ENCODE assay signal across 1 cellular context in the genomic region with DNA sequence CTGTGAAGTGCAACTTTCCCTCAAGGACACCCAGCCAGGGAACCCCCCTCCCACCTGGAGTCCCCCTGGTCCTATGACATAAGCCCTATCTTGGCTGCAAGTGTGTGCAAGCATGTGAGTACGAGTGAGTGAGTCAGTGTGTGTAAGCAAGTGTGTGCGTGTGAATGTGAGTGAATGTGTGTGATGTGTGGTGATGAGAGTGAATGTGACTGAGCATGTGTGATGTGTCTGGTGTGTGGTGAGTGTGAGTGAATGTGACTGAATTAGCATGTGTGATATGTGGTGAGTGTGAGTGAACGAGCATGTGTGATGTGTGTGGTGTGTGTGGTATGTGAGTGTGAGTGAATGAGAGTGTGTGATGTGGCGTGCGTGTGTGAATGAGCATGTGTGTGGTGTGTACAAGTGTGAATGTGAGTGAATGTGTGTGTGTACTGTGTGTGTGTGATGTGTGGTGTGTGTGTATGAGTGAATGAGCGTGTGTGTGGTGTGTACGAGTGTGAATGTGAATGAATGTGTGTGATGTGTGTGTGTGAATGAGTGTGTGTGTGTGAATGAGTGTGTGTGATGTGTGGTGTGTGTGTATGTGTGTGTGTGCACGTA.
A peak's percentile ranks its signal among the peaks of the same experiment; 100 is the strongest.
TF ChIP-seq lines count a peak whose summit lies in the region.

No MANE protein-coding gene starts in this region.

TF ChIP-seq in HEK293, 187 proteins besides CTCF, POLR2A, EP300 and RAD21 (continued from another document and continues in another):
- TF ChIP-seq, protein P1, sequence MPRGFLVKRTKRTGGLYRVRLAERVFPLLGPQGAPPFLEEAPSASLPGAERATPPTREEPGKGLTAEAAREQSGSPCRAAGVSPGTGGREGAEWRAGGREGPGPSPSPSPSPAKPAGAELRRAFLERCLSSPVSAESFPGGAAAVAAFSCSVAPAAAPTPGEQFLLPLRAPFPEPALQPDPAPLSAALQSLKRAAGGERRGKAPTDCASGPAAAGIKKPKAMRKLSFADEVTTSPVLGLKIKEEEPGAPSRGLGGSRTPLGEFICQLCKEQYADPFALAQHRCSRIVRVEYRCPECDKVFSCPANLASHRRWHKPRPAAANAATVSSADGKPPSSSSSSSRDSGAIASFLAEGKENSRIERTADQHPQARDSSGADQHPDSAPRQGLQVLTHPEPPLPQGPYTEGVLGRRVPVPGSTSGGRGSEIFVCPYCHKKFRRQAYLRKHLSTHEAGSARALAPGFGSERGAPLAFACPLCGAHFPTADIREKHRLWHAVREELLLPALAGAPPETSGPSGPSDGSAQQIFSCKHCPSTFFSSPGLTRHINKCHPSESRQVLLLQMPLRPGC (tag by site-specific recombination; IDR thresholded peaks at IDR 0.05) = peak; percentile 84; the same call in 1 of the 2 replicates
- TF ChIP-seq ZNF561 (tag by site-specific recombination; IDR thresholded peaks at IDR 0.05; ENCODE audit: borderline replicate concordance) (no peak), ZBTB48 (tag by site-specific recombination; IDR thresholded peaks at IDR 0.05) (peak; percentile 62; the same call in 1 of the 2 replicates), IKZF3 (tag by site-specific recombination; IDR thresholded peaks at IDR 0.05) (no peak), ZNF423 (tag by site-specific recombination; IDR thresholded peaks at IDR 0.05) (no peak), ZNF366 (tag by site-specific recombination; conservative IDR thresholded peaks at IDR 0.05) (no peak; the same call in 1 of the 2 replicates), ZNF426 (tag by site-specific recombination; IDR thresholded peaks at IDR 0.05) (no peak), GFI1B (tag by site-specific recombination; IDR thresholded peaks at IDR 0.05) (no peak), ZNF155 (tag by site-specific recombination; IDR thresholded peaks at IDR 0.05) (peak; percentile 86), ZNF658 (tag by site-specific recombination; IDR thresholded peaks at IDR 0.05) (no peak), FEZF1 (tag by site-specific recombination; IDR thresholded peaks at IDR 0.05) (no peak), ZNF654 (tag by site-specific recombination; IDR thresholded peaks at IDR 0.05; ENCODE audit: low read depth) (no peak), ZNF530 (tag by site-specific recombination; IDR thresholded peaks at IDR 0.05; ENCODE audit: low read depth) (no peak), ZNF248 (tag by site-specific recombination; IDR thresholded peaks at IDR 0.05) (peak; percentile 82), SETDB1 (IDR thresholded peaks at IDR 0.05; ENCODE audit: insufficient read length, low read length) (no peak), ZFP37 (tag by site-specific recombination; IDR thresholded peaks at IDR 0.05) (no peak), ZNF560 (tag by site-specific recombination; IDR thresholded peaks at IDR 0.05; ENCODE audit: borderline replicate concordance) (no peak), ZNF664 (tag by site-specific recombination; IDR thresholded peaks at IDR 0.05) (no peak), TCF7L2 (IDR thresholded peaks at IDR 0.05; ENCODE audit: borderline replicate concordance, low read depth, low read length) (no peak), YY1 (tag by site-specific recombination; IDR thresholded peaks at IDR 0.05) (no peak), ZNF211 (tag by site-specific recombination; IDR thresholded peaks at IDR 0.05; ENCODE audit: low read depth) (peak; percentile 33; the same call in 1 of the 2 replicates), SP7 (tag by site-specific recombination; IDR thresholded peaks at IDR 0.05) (peak; percentile 54), ZXDB (tag by site-specific recombination; IDR thresholded peaks at IDR 0.05) (no peak), ZNF394 (tag by site-specific recombination; IDR thresholded peaks at IDR 0.05; ENCODE audit: borderline replicate concordance) (no peak), ZSCAN30 (tag by site-specific recombination; IDR thresholded peaks at IDR 0.05) (no peak), ZNF596 (tag by site-specific recombination; IDR thresholded peaks at IDR 0.05) (no peak), OVOL3 (tag by site-specific recombination; IDR thresholded peaks at IDR 0.05) (no peak), ZNF416 (tag by site-specific recombination; IDR thresholded peaks at IDR 0.05) (peak; percentile 78), TRIM28 (IDR thresholded peaks at IDR 0.05; ENCODE audit: borderline replicate concordance, low read length) (no peak), ZNF239 (tag by site-specific recombination; IDR thresholded peaks at IDR 0.05) (peak; percentile 49; the same call in 1 of the 2 replicates), ZBTB8A (tag by site-specific recombination; IDR thresholded peaks at IDR 0.05) (no peak), ZBTB20 (tag by site-specific recombination; IDR thresholded peaks at IDR 0.05) (peak; percentile 35), ZNF157 (tag by site-specific recombination; IDR thresholded peaks at IDR 0.05) (peak; percentile 59), ZNF202 (tag by site-specific recombination; IDR thresholded peaks at IDR 0.05; ENCODE audit: borderline replicate concordance) (no peak), ZNF2 (tag by site-specific recombination; IDR thresholded peaks at IDR 0.05) (peak; percentile 82; the same call in 1 of the 2 replicates)
- TF ChIP-seq, protein P2, sequence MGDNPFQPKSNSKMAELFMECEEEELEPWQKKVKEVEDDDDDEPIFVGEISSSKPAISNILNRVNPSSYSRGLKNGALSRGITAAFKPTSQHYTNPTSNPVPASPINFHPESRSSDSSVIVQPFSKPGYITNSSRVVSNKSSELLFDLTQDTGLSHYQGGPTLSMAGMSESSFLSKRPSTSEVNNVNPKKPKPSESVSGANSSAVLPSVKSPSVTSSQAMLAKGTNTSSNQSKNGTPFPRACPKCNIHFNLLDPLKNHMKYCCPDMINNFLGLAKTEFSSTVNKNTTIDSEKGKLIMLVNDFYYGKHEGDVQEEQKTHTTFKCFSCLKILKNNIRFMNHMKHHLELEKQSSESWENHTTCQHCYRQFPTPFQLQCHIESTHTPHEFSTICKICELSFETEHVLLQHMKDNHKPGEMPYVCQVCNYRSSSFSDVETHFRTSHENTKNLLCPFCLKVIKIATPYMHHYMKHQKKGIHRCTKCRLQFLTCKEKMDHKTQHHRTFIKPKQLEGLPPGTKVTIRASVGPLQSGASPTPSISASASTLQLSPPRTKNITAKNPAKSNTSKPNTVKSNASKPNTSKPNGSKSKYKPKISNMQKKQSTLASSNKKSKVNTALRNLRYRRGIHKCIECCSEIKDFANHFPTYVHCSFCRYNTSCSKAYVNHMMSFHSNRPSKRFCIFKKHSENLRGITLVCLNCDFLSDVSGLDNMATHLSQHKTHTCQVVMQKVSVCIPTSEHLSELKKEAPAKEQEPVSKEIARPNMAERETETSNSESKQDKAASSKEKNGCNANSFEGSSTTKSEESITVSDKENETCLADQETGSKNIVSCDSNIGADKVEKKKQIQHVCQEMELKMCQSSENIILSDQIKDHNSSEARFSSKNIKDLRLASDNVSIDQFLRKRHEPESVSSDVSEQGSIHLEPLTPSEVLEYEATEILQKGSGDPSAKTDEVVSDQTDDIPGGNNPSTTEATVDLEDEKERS (tag by site-specific recombination; IDR thresholded peaks at IDR 0.05) = no peak
- TF ChIP-seq, protein P3, sequence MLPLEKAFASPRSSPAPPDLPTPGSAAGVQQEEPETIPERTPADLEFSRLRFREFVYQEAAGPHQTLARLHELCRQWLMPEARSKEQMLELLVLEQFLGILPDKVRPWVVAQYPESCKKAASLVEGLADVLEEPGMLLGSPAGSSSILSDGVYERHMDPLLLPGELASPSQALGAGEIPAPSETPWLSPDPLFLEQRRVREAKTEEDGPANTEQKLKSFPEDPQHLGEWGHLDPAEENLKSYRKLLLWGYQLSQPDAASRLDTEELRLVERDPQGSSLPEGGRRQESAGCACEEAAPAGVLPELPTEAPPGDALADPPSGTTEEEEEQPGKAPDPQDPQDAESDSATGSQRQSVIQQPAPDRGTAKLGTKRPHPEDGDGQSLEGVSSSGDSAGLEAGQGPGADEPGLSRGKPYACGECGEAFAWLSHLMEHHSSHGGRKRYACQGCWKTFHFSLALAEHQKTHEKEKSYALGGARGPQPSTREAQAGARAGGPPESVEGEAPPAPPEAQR (tag by site-specific recombination; IDR thresholded peaks at IDR 0.05) = 0 out of 2 replicates have a peak, but pooled peaks have one; percentile 13
- TF ChIP-seq, protein P4, sequence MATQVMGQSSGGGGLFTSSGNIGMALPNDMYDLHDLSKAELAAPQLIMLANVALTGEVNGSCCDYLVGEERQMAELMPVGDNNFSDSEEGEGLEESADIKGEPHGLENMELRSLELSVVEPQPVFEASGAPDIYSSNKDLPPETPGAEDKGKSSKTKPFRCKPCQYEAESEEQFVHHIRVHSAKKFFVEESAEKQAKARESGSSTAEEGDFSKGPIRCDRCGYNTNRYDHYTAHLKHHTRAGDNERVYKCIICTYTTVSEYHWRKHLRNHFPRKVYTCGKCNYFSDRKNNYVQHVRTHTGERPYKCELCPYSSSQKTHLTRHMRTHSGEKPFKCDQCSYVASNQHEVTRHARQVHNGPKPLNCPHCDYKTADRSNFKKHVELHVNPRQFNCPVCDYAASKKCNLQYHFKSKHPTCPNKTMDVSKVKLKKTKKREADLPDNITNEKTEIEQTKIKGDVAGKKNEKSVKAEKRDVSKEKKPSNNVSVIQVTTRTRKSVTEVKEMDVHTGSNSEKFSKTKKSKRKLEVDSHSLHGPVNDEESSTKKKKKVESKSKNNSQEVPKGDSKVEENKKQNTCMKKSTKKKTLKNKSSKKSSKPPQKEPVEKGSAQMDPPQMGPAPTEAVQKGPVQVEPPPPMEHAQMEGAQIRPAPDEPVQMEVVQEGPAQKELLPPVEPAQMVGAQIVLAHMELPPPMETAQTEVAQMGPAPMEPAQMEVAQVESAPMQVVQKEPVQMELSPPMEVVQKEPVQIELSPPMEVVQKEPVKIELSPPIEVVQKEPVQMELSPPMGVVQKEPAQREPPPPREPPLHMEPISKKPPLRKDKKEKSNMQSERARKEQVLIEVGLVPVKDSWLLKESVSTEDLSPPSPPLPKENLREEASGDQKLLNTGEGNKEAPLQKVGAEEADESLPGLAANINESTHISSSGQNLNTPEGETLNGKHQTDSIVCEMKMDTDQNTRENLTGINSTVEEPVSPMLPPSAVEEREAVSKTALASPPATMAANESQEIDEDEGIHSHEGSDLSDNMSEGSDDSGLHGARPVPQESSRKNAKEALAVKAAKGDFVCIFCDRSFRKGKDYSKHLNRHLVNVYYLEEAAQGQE (tag by site-specific recombination; IDR thresholded peaks at IDR 0.05) = no peak
- TF ChIP-seq, protein P5, sequence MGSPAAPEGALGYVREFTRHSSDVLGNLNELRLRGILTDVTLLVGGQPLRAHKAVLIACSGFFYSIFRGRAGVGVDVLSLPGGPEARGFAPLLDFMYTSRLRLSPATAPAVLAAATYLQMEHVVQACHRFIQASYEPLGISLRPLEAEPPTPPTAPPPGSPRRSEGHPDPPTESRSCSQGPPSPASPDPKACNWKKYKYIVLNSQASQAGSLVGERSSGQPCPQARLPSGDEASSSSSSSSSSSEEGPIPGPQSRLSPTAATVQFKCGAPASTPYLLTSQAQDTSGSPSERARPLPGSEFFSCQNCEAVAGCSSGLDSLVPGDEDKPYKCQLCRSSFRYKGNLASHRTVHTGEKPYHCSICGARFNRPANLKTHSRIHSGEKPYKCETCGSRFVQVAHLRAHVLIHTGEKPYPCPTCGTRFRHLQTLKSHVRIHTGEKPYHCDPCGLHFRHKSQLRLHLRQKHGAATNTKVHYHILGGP (tag by site-specific recombination; IDR thresholded peaks at IDR 0.05) = no peak; the same call in 1 of the 2 replicates
- TF ChIP-seq, protein P6, sequence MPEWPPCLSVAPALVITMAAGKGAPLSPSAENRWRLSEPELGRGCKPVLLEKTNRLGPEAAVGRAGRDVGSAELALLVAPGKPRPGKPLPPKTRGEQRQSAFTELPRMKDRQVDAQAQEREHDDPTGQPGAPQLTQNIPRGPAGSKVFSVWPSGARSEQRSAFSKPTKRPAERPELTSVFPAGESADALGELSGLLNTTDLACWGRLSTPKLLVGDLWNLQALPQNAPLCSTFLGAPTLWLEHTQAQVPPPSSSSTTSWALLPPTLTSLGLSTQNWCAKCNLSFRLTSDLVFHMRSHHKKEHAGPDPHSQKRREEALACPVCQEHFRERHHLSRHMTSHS (tag by site-specific recombination; IDR thresholded peaks at IDR 0.05) = peak; percentile 38; the same call in 1 of the 2 replicates
- TF ChIP-seq, protein P7, sequence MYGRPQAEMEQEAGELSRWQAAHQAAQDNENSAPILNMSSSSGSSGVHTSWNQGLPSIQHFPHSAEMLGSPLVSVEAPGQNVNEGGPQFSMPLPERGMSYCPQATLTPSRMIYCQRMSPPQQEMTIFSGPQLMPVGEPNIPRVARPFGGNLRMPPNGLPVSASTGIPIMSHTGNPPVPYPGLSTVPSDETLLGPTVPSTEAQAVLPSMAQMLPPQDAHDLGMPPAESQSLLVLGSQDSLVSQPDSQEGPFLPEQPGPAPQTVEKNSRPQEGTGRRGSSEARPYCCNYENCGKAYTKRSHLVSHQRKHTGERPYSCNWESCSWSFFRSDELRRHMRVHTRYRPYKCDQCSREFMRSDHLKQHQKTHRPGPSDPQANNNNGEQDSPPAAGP (tag by site-specific recombination; IDR thresholded peaks at IDR 0.05) = peak; percentile 44
- TF ChIP-seq, protein P8, sequence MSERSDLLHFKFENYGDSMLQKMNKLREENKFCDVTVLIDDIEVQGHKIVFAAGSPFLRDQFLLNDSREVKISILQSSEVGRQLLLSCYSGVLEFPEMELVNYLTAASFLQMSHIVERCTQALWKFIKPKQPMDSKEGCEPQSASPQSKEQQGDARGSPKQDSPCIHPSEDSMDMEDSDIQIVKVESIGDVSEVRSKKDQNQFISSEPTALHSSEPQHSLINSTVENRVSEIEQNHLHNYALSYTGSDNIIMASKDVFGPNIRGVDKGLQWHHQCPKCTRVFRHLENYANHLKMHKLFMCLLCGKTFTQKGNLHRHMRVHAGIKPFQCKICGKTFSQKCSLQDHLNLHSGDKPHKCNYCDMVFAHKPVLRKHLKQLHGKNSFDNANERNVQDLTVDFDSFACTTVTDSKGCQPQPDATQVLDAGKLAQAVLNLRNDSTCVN (tag by site-specific recombination; optimal IDR thresholded peaks at IDR 0.05) = no peak
- TF ChIP-seq, protein P9, sequence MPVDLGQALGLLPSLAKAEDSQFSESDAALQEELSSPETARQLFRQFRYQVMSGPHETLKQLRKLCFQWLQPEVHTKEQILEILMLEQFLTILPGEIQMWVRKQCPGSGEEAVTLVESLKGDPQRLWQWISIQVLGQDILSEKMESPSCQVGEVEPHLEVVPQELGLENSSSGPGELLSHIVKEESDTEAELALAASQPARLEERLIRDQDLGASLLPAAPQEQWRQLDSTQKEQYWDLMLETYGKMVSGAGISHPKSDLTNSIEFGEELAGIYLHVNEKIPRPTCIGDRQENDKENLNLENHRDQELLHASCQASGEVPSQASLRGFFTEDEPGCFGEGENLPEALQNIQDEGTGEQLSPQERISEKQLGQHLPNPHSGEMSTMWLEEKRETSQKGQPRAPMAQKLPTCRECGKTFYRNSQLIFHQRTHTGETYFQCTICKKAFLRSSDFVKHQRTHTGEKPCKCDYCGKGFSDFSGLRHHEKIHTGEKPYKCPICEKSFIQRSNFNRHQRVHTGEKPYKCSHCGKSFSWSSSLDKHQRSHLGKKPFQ (tag by site-specific recombination; IDR thresholded peaks at IDR 0.05) = peak; percentile 100
- TF ChIP-seq, protein P10, sequence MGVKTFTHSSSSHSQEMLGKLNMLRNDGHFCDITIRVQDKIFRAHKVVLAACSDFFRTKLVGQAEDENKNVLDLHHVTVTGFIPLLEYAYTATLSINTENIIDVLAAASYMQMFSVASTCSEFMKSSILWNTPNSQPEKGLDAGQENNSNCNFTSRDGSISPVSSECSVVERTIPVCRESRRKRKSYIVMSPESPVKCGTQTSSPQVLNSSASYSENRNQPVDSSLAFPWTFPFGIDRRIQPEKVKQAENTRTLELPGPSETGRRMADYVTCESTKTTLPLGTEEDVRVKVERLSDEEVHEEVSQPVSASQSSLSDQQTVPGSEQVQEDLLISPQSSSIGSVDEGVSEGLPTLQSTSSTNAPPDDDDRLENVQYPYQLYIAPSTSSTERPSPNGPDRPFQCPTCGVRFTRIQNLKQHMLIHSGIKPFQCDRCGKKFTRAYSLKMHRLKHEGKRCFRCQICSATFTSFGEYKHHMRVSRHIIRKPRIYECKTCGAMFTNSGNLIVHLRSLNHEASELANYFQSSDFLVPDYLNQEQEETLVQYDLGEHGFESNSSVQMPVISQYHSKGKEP (tag by site-specific recombination; IDR thresholded peaks at IDR 0.05) = no peak
